ENCODE assay signal across 20 cellular contexts in the genomic region with DNA sequence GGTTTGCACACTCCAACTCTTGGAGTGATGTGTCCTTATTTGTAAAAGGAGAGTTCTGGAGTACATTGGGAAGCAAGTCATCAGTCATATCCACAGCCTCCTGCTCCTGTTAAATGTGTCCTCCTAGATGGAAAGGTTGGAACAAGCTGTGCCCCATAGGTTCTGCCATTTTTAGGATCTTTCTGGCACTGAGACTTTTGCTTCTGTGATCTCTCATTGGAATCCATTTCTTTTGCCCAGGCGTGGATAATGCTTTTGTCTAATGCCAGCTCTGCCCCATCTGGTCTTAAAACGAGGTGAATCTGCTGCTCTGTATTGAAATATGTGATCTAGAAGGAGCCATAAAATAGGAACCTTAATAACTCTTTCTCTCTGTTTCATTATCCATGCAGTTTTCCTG.
"Had no signal": no experiment of that assay in that cellular context is flagged by ENCODE, and none has a peak within 500 bp of the region (broad histone marks: within the 10 kb centered on the region; RNA-seq: fewer than 3 reads in every experiment).

No MANE protein-coding gene starts in this region.

- H3K4me3 ChIP-seq: heart right ventricle, spleen, upper lobe of right lung had no signal

- H3K27ac Mint-ChIP-seq: activated CD8-positive, alpha-beta T cell treated with anti-CD3 and anti-CD28 coated beads, Interleukin-2, amount 10 ng/mL, durations not matched to agents 7 days and 5 days; nephron progenitor cell; T-cell; T-helper 2 cell treated with Interferon-gamma antibody and Interleukin-4, amounts not matched to agents 5 μg/mL and 100 μg/mL, for 36 hours had no signal

- H3K9me3 Mint-ChIP-seq: activated naive CD4-positive, alpha-beta T cell treated with anti-CD3 and anti-CD28 coated beads, Interleukin-2, amount 50 U/mL, for 24 hours; central memory CD8-positive, alpha-beta T cell; nephron progenitor cell; T-cell; T-helper 2 cell treated with Interferon-gamma antibody and Interleukin-4, amounts not matched to agents 5 μg/mL and 100 μg/mL, for 36 hours had no signal

- ATAC-seq: activated CD8-positive, alpha-beta T cell treated with anti-CD3 and anti-CD28 coated beads, Interleukin-2, amount 10 ng/mL, durations not matched to agents 7 days and 5 days; heart right ventricle; left lobe of liver; T-cell; upper lobe of right lung had no signal

- H3K4me3 Mint-ChIP-seq: activated CD8-positive, alpha-beta T cell treated with anti-CD3 and anti-CD28 coated beads, Interleukin-2, amount 10 ng/mL, durations not matched to agents 7 days and 5 days; activated naive CD4-positive, alpha-beta T cell treated with anti-CD3 and anti-CD28 coated beads, Interleukin-2, amount 50 U/mL, for 24 hours; central memory CD8-positive, alpha-beta T cell; nephron progenitor cell; T-cell; T-helper 2 cell treated with Interferon-gamma antibody and Interleukin-4, amounts not matched to agents 5 μg/mL and 100 μg/mL, for 36 hours had no signal

- H3K27ac ChIP-seq: epithelial cell of prostate, parathyroid adenoma had no signal

- H3K36me3 Mint-ChIP-seq: activated naive CD4-positive, alpha-beta T cell treated with anti-CD3 and anti-CD28 coated beads, Interleukin-2, amount 50 U/mL, for 24 hours had no signal

- H3K27me3 Mint-ChIP-seq: activated naive CD4-positive, alpha-beta T cell treated with anti-CD3 and anti-CD28 coated beads, Interleukin-2, amount 50 U/mL, for 24 hours; T-cell had no signal

- H3K27me3 ChIP-seq: heart right ventricle, spleen, upper lobe of right lung had no signal

- H3K9me3 ChIP-seq: heart right ventricle, spleen, upper lobe of right lung had no signal

- DNase-seq: activated CD4-positive, alpha-beta T cell treated with anti-CD3 and anti-CD28 coated beads for 1 hour; activated CD4-positive, alpha-beta T cell treated with anti-CD3 and anti-CD28 coated beads, Interleukin-2, amount 50 U/mL, for 1 hour; activated CD8-positive, alpha-beta T cell treated with anti-CD3 and anti-CD28 coated beads, Interleukin-2, amount 10 ng/mL, durations not matched to agents 7 days and 5 days; activated gamma-delta T cell treated with Interleukin-2 at 50 U/mL for 16 hours; cortex of kidney; heart right ventricle; midbrain; nephron progenitor cell; nucleus accumbens; spleen; stimulated activated CD4-positive, alpha-beta T cell treated with anti-CD3 and anti-CD28 coated beads, Interleukin-4, amount 100 ng/mL, for 1 hour; stimulated activated naive CD4-positive, alpha-beta T cell; T-cell; upper lobe of right lung had no signal
